In the genomic region with DNA sequence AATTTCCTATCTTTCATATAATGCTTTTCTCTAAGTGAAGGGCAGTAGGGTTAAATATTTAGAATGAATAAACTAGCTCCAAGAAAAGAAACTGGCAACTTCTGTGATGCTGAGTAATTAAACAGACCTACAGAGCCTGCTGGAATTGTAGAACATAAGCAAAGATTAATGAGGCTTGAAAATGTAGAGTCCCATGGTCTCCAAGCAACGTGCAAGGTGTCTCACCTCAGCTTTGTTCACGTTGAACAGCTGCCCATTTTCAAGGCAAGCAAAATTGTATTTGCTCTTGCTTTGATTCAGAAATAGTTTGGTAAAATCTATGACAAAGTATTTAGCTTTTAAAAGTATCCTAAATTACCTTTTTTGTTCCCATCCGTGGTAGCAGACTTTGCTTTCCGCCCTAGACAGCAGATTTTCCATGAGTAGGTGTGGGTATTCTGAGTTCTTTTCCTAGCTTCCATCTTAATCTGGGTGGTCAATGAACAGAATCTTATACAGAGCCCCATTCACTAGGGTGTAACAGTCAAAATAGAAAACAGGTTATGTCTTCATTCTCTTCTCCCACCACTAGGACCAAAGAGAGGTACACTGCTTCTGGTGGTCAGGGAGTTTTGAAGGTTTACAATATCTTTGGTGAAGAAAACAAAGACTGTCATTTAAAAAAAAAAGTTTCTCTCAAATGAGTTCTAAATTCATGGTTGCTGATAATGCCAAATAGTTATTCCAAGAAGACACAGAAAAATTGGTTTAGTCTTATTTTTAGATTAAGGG, we compare ENCODE assay signal across 17 cellular contexts. TPM values are rescaled to one million over a fixed set of nuclear protein-coding genes. Genes with fewer than 3 reads are reported as not detected.
A peak's percentile ranks its signal among the peaks of the same experiment; 100 is the strongest.
DNase-seq lines count a peak whose midpoint lies in the region; ATAC-seq, FAIRE-seq and TF ChIP-seq lines count a peak whose summit lies in the region.
"Had no signal": no experiment of that assay in that cellular context is flagged by ENCODE, and none has a peak within 500 bp of the region (broad histone marks: within the 10 kb centered on the region; RNA-seq: fewer than 3 reads in every experiment).

No MANE protein-coding gene starts in this region.

- 51 to 62% methylated on average over 4 of the region's 4 CpGs for WGBS in aorta, 2 donors

- H3K36me3 ChIP-seq in aorta (ENCODE audit: control insufficient read depth in 1 of 2, insufficient read depth in 2 of 2, low read length in 1 of 2), result no peaks in the 10 kb centered on the region
- H3K36me3 ChIP-seq: left lung, upper lobe of right lung had no signal

- intact Hi-C loops in aorta (cut with DNase I), result no loop called here

- no peak overlapping the region for H3K27ac ChIP-seq in aorta (ENCODE audit: low read depth in 1 of 2, low read length in 2 of 2)
- H3K27ac ChIP-seq: left lung, upper lobe of right lung had no signal

- FAIRE-seq in islet of Langerhans (lab: Jason Lieb, UNC), result peak; percentile 98
- FAIRE-seq: bronchial epithelial cell had no signal

- no peaks in the 10 kb centered on the region for H3K4me1 ChIP-seq in aorta (ENCODE audit: control insufficient read depth in 1 of 2, insufficient read depth in 2 of 2, low read length in 2 of 2)
- H3K4me1 ChIP-seq: left lung, upper lobe of right lung had no signal

- ATAC-seq in GM21447 (IDR thresholded peaks at IDR 0.05; ENCODE audit: unreplicated experiment) (no peak), aorta (ENCODE audit: low FRiP score) (no peak), omental fat pad (ENCODE audit: low FRiP score) (no peak), HG02798 (IDR thresholded peaks at IDR 0.05; ENCODE audit: poor library complexity, unreplicated experiment) (no peak)
- ATAC-seq: left lung, upper lobe of right lung had no signal

- no peak overlapping the region for H3K4me3 ChIP-seq in aorta (ENCODE audit: low read length in 2 of 2)
- H3K4me3 ChIP-seq: left lung, upper lobe of right lung had no signal

- H3K27me3 ChIP-seq in aorta (ENCODE audit: control insufficient read depth in 1 of 2, insufficient read depth in 2 of 2, low read length in 1 of 2), result no peaks in the 10 kb centered on the region
- H3K27me3 ChIP-seq: left lung, upper lobe of right lung had no signal

- DNase-seq in COLO668 (lab: John Stamatoyannopoulos, UW; ENCODE audit: unreplicated experiment), result peak; percentile 19
- DNase-seq in NCI-H1092 treated with DMSO at 0.1 percent for 48 hours (lab: John Stamatoyannopoulos, UW), result peak; percentile 71
- peak; percentile 88 for DNase-seq in NCI-H748 (lab: John Stamatoyannopoulos, UW; ENCODE audit: unreplicated experiment)
- no peak for DNase-seq in aorta
- no peak for DNase-seq in omental fat pad (ENCODE audit: low spot score)
- DNase-seq: activated CD4-positive, alpha-beta T cell treated with anti-CD3 and anti-CD28 coated beads for 48 hours; activated naive CD4-positive, alpha-beta T cell treated with anti-CD3 and anti-CD28 coated beads, Interleukin-2, amount 50 U/mL, for 16 hours; left lung; NCI-H1048; stimulated activated CD4-positive, alpha-beta T cell treated with anti-CD3 and anti-CD28 coated beads, Interleukin-12 subunit alpha, Interleukin-12 subunit beta, amount 100 ng/mL, for 4 hours; stimulated activated naive CD4-positive, alpha-beta T cell; T1000; upper lobe of right lung had no signal

- no peak for TF ChIP-seq CTCF in omental fat pad (IDR thresholded peaks at IDR 0.05)

- no peaks in the 10 kb centered on the region for H3K9me3 ChIP-seq in aorta (ENCODE audit: control insufficient read depth, low read length)
- H3K9me3 ChIP-seq: left lung, upper lobe of right lung had no signal

RNA-seq across cellular contexts. Expression of gene TYRP1, which starts 52.1 kb away (rescaled TPM):
- total RNA-seq in aorta (1 to 10 TPM; 1.0 to 1.1 TPM), omental fat pad (1 to 10 TPM in 1 of 4 donors, not detected in 3; 1.7 TPM)
- polyA plus RNA-seq in aorta, result 1 to 10 TPM in 1 of 2 donors, not detected in 1; 2.9 TPM
- total RNA-seq: bronchial epithelial cell had no signal

Comparison
In these comparisons a context has a peak if more than half of its experiments do, and no peak if none do; other contexts are left out.
1. DNase-seq: peak in COLO668 (single experiment), NCI-H1092 treated with DMSO at 0.1 percent for 48 hours (single experiment) and NCI-H748 (single experiment); none in aorta (0 of 2) and omental fat pad (single experiment).